ENCODE assay signal across 1 cellular context in genomic region chr1:223264529-223264928, GRCh38.
TF ChIP-seq lines count a peak whose summit lies in the region.

No MANE protein-coding gene starts in this region.

TF ChIP-seq in K562, 482 proteins besides CTCF, POLR2A, EP300 and RAD21 (continued from another document and continues in another):
- TF ChIP-seq, protein P1, sequence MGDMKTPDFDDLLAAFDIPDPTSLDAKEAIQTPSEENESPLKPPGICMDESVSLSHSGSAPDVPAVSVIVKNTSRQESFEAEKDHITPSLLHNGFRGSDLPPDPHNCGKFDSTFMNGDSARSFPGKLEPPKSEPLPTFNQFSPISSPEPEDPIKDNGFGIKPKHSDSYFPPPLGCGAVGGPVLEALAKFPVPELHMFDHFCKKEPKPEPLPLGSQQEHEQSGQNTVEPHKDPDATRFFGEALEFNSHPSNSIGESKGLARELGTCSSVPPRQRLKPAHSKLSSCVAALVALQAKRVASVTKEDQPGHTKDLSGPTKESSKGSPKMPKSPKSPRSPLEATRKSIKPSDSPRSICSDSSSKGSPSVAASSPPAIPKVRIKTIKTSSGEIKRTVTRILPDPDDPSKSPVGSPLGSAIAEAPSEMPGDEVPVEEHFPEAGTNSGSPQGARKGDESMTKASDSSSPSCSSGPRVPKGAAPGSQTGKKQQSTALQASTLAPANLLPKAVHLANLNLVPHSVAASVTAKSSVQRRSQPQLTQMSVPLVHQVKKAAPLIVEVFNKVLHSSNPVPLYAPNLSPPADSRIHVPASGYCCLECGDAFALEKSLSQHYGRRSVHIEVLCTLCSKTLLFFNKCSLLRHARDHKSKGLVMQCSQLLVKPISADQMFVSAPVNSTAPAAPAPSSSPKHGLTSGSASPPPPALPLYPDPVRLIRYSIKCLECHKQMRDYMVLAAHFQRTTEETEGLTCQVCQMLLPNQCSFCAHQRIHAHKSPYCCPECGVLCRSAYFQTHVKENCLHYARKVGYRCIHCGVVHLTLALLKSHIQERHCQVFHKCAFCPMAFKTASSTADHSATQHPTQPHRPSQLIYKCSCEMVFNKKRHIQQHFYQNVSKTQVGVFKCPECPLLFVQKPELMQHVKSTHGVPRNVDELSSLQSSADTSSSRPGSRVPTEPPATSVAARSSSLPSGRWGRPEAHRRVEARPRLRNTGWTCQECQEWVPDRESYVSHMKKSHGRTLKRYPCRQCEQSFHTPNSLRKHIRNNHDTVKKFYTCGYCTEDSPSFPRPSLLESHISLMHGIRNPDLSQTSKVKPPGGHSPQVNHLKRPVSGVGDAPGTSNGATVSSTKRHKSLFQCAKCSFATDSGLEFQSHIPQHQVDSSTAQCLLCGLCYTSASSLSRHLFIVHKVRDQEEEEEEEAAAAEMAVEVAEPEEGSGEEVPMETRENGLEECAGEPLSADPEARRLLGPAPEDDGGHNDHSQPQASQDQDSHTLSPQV (IDR thresholded peaks at IDR 0.05), result no peak
- TF ChIP-seq MLLT1 (IDR thresholded peaks at IDR 0.05), result no peak
- no peak for TF ChIP-seq MBD1 (CRISPR knock-in tag; IDR thresholded peaks at IDR 0.05)
- TF ChIP-seq ZNF124 (CRISPR knock-in tag; IDR thresholded peaks at IDR 0.05), result no peak
- no peak for TF ChIP-seq ILK (tag; IDR thresholded peaks at IDR 0.05; ENCODE audit: borderline replicate concordance, low read depth)
- no peak for TF ChIP-seq GTF2B (IDR thresholded peaks at IDR 0.05; ENCODE audit: extremely low read depth, insufficient read length)
- TF ChIP-seq FOXJ3 (CRISPR knock-in tag; IDR thresholded peaks at IDR 0.05), result no peak
- no peak for TF ChIP-seq THRA (IDR thresholded peaks at IDR 0.05)
- TF ChIP-seq MBD2 (IDR thresholded peaks at IDR 0.05; ENCODE audit: borderline replicate concordance, low read depth), result no peak
- TF ChIP-seq MTA2 (IDR thresholded peaks at IDR 0.05; ENCODE audit: low read depth), result 0 out of 2 replicates have a peak, but pooled peaks have one; percentile 55
- TF ChIP-seq HNRNPK (IDR thresholded peaks at IDR 0.05; ENCODE audit: low read depth, low read length, poor library complexity, severe bottlenecking), result no peak
- no peak for TF ChIP-seq ZNF282 (CRISPR knock-in tag; IDR thresholded peaks at IDR 0.05)
- peak; percentile 88 for TF ChIP-seq CBFA2T2 (conservative IDR thresholded peaks at IDR 0.05)
- peak; percentile 31; the same call in 1 of the 2 replicates for TF ChIP-seq CC2D1A (IDR thresholded peaks at IDR 0.05)
- TF ChIP-seq NFE2L1 (tag; IDR thresholded peaks at IDR 0.05; ENCODE audit: borderline replicate concordance, low read depth), result no peak
- no peak for TF ChIP-seq ZBTB1 (CRISPR knock-in tag; IDR thresholded peaks at IDR 0.05; ENCODE audit: borderline replicate concordance, low read depth)
- no peak for TF ChIP-seq ZNF57 (CRISPR knock-in tag; IDR thresholded peaks at IDR 0.05)
- no peak for TF ChIP-seq NCOA4 (IDR thresholded peaks at IDR 0.05; ENCODE audit: partially characterized antibody)
- TF ChIP-seq SRSF7 (optimal IDR thresholded peaks at IDR 0.05; ENCODE audit: low read depth, low read length), result no peak
- no peak for TF ChIP-seq ELF1 (tag; IDR thresholded peaks at IDR 0.05)
- peak in 1 of 2 experiments; percentile 79; a peak in 1 of 4 replicates for TF ChIP-seq RCOR1 (IDR thresholded peaks at IDR 0.05; ENCODE audit: borderline replicate concordance in 1 of 2, low read depth in 2 of 2, low read length in 2 of 2)
- peak; percentile 74; the same call in 1 of the 2 replicates for TF ChIP-seq SOX6 (IDR thresholded peaks at IDR 0.05)
- peak; percentile 42; the same call in 1 of the 2 replicates for TF ChIP-seq POLR2AphosphoS5 (IDR thresholded peaks at IDR 0.05; ENCODE audit: control insufficient read depth, insufficient read depth, low read depth, low read length)
- 0 out of 2 replicates have a peak, but pooled peaks have one; percentile 13 for TF ChIP-seq ATF7 (IDR thresholded peaks at IDR 0.05)
- TF ChIP-seq MAFG (tag; conservative IDR thresholded peaks at IDR 0.05), result no peak
- no peak for TF ChIP-seq POLR3A (IDR thresholded peaks at IDR 0.05; ENCODE audit: borderline replicate concordance, extremely low read depth, insufficient read depth, insufficient read length)
- TF ChIP-seq BMI1 (IDR thresholded peaks at IDR 0.05; ENCODE audit: low read length), result no peak
- no peak for TF ChIP-seq ZNF316 (IDR thresholded peaks at IDR 0.05)
- TF ChIP-seq, protein P2, sequence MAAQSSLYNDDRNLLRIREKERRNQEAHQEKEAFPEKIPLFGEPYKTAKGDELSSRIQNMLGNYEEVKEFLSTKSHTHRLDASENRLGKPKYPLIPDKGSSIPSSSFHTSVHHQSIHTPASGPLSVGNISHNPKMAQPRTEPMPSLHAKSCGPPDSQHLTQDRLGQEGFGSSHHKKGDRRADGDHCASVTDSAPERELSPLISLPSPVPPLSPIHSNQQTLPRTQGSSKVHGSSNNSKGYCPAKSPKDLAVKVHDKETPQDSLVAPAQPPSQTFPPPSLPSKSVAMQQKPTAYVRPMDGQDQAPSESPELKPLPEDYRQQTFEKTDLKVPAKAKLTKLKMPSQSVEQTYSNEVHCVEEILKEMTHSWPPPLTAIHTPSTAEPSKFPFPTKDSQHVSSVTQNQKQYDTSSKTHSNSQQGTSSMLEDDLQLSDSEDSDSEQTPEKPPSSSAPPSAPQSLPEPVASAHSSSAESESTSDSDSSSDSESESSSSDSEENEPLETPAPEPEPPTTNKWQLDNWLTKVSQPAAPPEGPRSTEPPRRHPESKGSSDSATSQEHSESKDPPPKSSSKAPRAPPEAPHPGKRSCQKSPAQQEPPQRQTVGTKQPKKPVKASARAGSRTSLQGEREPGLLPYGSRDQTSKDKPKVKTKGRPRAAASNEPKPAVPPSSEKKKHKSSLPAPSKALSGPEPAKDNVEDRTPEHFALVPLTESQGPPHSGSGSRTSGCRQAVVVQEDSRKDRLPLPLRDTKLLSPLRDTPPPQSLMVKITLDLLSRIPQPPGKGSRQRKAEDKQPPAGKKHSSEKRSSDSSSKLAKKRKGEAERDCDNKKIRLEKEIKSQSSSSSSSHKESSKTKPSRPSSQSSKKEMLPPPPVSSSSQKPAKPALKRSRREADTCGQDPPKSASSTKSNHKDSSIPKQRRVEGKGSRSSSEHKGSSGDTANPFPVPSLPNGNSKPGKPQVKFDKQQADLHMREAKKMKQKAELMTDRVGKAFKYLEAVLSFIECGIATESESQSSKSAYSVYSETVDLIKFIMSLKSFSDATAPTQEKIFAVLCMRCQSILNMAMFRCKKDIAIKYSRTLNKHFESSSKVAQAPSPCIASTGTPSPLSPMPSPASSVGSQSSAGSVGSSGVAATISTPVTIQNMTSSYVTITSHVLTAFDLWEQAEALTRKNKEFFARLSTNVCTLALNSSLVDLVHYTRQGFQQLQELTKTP (IDR thresholded peaks at IDR 0.05; ENCODE audit: low read depth in 1 of 2, partially characterized antibody in 2 of 2), result no peak
- TF ChIP-seq, protein P3, sequence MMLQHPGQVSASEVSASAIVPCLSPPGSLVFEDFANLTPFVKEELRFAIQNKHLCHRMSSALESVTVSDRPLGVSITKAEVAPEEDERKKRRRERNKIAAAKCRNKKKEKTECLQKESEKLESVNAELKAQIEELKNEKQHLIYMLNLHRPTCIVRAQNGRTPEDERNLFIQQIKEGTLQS (IDR thresholded peaks at IDR 0.05), result no peak
- TF ChIP-seq, protein P3 (CRISPR knock-in tag; conservative IDR thresholded peaks at IDR 0.05), result no peak
- TF ChIP-seq, protein P4, sequence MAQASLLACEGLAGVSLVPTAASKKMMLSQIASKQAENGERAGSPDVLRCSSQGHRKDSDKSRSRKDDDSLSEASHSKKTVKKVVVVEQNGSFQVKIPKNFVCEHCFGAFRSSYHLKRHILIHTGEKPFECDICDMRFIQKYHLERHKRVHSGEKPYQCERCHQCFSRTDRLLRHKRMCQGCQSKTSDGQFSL (CRISPR knock-in tag; IDR thresholded peaks at IDR 0.05), result no peak
- TF ChIP-seq, protein P4 (tag; IDR thresholded peaks at IDR 0.05), result no peak
- TF ChIP-seq ATF2 (CRISPR knock-in tag; IDR thresholded peaks at IDR 0.05), result no peak
- TF ChIP-seq PTBP1 (IDR thresholded peaks at IDR 0.05; ENCODE audit: low read depth, low read length), result no peak
- 0 out of 4 replicates have a peak, but pooled peaks of 1 of the 2 experiments have one; percentile 8 for TF ChIP-seq MAZ (CRISPR knock-in tag; conservative IDR thresholded peaks at IDR 0.05 in 1 of 2, IDR thresholded peaks at IDR 0.05 in 1 of 2)
- no peak for TF ChIP-seq FOXK1 (CRISPR knock-in tag; IDR thresholded peaks at IDR 0.05; ENCODE audit: borderline replicate concordance)
- no peak for TF ChIP-seq CREB1 (IDR thresholded peaks at IDR 0.05)
- no peak for TF ChIP-seq CREB1 (CRISPR knock-in tag; IDR thresholded peaks at IDR 0.05)
- TF ChIP-seq SMARCC2 (IDR thresholded peaks at IDR 0.05; ENCODE audit: low read depth), result 0 out of 2 replicates have a peak, but pooled peaks have one; percentile 55
- no peak for TF ChIP-seq SREBF2 (CRISPR knock-in tag; IDR thresholded peaks at IDR 0.05)
- no peak for TF ChIP-seq POLR3G (IDR thresholded peaks at IDR 0.05; ENCODE audit: extremely low read depth, insufficient read length, insufficient replicate concordance)
- TF ChIP-seq, protein P5, sequence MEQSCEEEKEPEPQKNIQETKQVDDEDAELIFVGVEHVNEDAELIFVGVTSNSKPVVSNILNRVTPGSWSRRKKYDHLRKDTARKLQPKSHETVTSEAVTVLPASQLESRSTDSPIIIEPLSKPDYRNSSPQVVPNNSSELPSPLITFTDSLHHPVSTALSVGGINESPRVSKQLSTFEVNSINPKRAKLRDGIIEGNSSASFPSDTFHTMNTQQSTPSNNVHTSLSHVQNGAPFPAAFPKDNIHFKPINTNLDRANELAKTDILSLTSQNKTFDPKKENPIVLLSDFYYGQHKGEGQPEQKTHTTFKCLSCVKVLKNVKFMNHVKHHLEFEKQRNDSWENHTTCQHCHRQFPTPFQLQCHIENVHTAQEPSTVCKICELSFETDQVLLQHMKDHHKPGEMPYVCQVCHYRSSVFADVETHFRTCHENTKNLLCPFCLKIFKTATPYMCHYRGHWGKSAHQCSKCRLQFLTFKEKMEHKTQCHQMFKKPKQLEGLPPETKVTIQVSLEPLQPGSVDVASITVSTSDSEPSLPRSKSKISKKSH (CRISPR knock-in tag; IDR thresholded peaks at IDR 0.05), result no peak
- TF ChIP-seq, protein P6, sequence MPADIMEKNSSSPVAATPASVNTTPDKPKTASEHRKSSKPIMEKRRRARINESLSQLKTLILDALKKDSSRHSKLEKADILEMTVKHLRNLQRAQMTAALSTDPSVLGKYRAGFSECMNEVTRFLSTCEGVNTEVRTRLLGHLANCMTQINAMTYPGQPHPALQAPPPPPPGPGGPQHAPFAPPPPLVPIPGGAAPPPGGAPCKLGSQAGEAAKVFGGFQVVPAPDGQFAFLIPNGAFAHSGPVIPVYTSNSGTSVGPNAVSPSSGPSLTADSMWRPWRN (IDR thresholded peaks at IDR 0.05; ENCODE audit: low read depth), result 0 out of 2 replicates have a peak, but pooled peaks have one; percentile 49
- no peak for TF ChIP-seq SRSF3 (IDR thresholded peaks at IDR 0.05; ENCODE audit: insufficient read depth, low read length)
